ENCODE assay signal across 21 cellular contexts in genomic region chr16:54359555-54359954, GRCh38.
DNase-seq lines count a peak whose midpoint lies in the region; ATAC-seq, FAIRE-seq and TF ChIP-seq lines count a peak whose summit lies in the region.
"Had no signal": no experiment of that assay in that cellular context is flagged by ENCODE, and none has a peak within 500 bp of the region (broad histone marks: within the 10 kb centered on the region; RNA-seq: fewer than 3 reads in every experiment).

No MANE protein-coding gene starts in this region.

- no peak overlapping the region for H2BK12ac ChIP-seq in H1 (ENCODE audit: low read depth, low read length)

- DNase-seq in cardiac septum (ENCODE audit: low spot score) = peak; percentile 51
- DNase-seq in heart right ventricle = no peak
- no peak for DNase-seq in HTR-8/SVneo (ENCODE audit: insufficient read length, low spot score)
- no peak for DNase-seq in H1 (ENCODE audit: low read depth in 1 of 2, low spot score in 2 of 2)
- no peak for DNase-seq in RKO (ENCODE audit: low spot score)
- DNase-seq in iPS-NIHi7 (ENCODE audit: extremely low spot score) = no peak
- DNase-seq: AML-193; Calu3; CD4-positive, alpha-beta T cell; CD8-positive, alpha-beta T cell; DMS79 treated with DMSO at 0.1 percent for 48 hours; GF-D8 had no signal

- no peak overlapping the region for H3K4ac ChIP-seq in H1 (replicated peaks; ENCODE audit: insufficient read length, low read depth, low read length)

- ATAC-seq in heart right ventricle = no peak
- ATAC-seq: A549; CD8-positive, alpha-beta T cell had no signal

- H3K4me3 ChIP-seq in heart right ventricle (no peak overlapping the region), H1 (ENCODE audit: extremely low read depth in 1 of 4, insufficient read depth in 2 of 4, low read depth in 3 of 4, low read length in 4 of 4) (no peak overlapping the region)
- H3K4me3 ChIP-seq: A549; BLaER1 treated with 17β-estradiol and CSF1 and Interleukin-3, amounts not matched to agents 10 nM and 100 nM had no signal

- H3K23me2 ChIP-seq in H1 (ENCODE audit: low read depth, low read length) = no peaks in the 10 kb centered on the region

- FAIRE-seq in HTR-8/SVneo (lab: Jason Lieb, UNC) (peak; percentile 57), H1 (lab: Jason Lieb, UNC) (no peak)
- FAIRE-seq: A549, D721Med, G401.6, GM12891, GM19239 had no signal

- no peak overlapping the region for H3K18ac ChIP-seq in H1 (ENCODE audit: extremely low read depth, low read length)

- H4K8ac ChIP-seq in H1 (ENCODE audit: extremely low read depth, insufficient read depth, low read length) = no peak overlapping the region

- WGBS in heart right ventricle, 2 donors = 79 to 84% methylated on average over 5 of the region's 5 CpGs
- WGBS in H1 (ENCODE audit: extremely low coverage in 1 of 2, insufficient coverage in 1 of 2, insufficient read length in 1 of 2, insufficient replicate concordance in 2 of 2, low coverage in 1 of 2, low lambda C conversion rate in 2 of 2, missing lambda C conversion rate in 1 of 2), 2 experiments = 85% methylated on average over 5 of the region's 5 CpGs; no CpG with 5 or more reads in 1 of the 2 experiments

- no peak for TF ChIP-seq POLR2A in H1 (IDR thresholded peaks at IDR 0.05; ENCODE audit: control extremely low read depth in 1 of 2, low read depth in 2 of 2, low read length in 2 of 2)

- no peak overlapping the region for H2BK15ac ChIP-seq in H1 (ENCODE audit: low read length)

- no peak overlapping the region for H4K5ac ChIP-seq in H1 (ENCODE audit: insufficient read length, low read depth, low read length)

- no peak overlapping the region for H3K9ac ChIP-seq in H1 (replicated peaks in 1 of 4; ENCODE audit: extremely low read depth in 1 of 4, low read depth in 3 of 4, low read length in 3 of 4)
- H3K9ac ChIP-seq: BLaER1 treated with 17β-estradiol and CSF1 and Interleukin-3, amounts not matched to agents 10 nM and 100 nM had no signal

- no peaks in the 10 kb centered on the region for H3K79me2 ChIP-seq in H1 (ENCODE audit: control insufficient read depth in 1 of 2, insufficient read depth in 2 of 2, low read length in 2 of 2)

- no peaks in the 10 kb centered on the region for H4K20me1 ChIP-seq in H1 (replicated peaks in 1 of 2; ENCODE audit: control insufficient read depth in 1 of 2, insufficient read depth in 2 of 2, low read length in 2 of 2)
- H4K20me1 ChIP-seq: BLaER1 treated with 17β-estradiol and CSF1 and Interleukin-3, amounts not matched to agents 10 nM and 100 nM had no signal

- POLR2A ChIA-PET in H1 (lab: Charles Lee; ENCODE audit: partially characterized antibody) = no interaction called here

- H3K36me3 ChIP-seq in heart right ventricle (no peaks in the 10 kb centered on the region), H1 (ENCODE audit: control insufficient read depth in 2 of 4, insufficient read depth in 4 of 4, low read length in 3 of 4) (no peaks in the 10 kb centered on the region)
- H3K36me3 ChIP-seq: BLaER1 treated with 17β-estradiol and CSF1 and Interleukin-3, amounts not matched to agents 10 nM and 100 nM had no signal

- H4K91ac ChIP-seq in H1 (replicated peaks; ENCODE audit: insufficient read length, low read length) = no peak overlapping the region

- no peak for TF ChIP-seq CTCF in heart right ventricle (IDR thresholded peaks at IDR 0.05)
- no peak for TF ChIP-seq CTCF in H1 (IDR thresholded peaks at IDR 0.05; ENCODE audit: control extremely low read depth in 1 of 3, insufficient read depth in 1 of 3, low read depth in 1 of 3, low read length in 3 of 3)

- H3K9me3 ChIP-seq in heart right ventricle (peaks cover 0 to 14% (median under 1%) of the 10 kb centered on the region in 11 donors), H1 (ENCODE audit: insufficient read depth in 2 of 2, low read depth in 1 of 2, low read length in 1 of 2) (peaks cover 0 to 8% of the 10 kb centered on the region in 2 experiments; a peak in 2 of 4 replicates)

- intact Hi-C loops in cardiac septum (cut with DNase I) = no loop called here
- intact Hi-C loops in heart right ventricle (cut with DNase I) = no loop called here

- no peak for TF ChIP-seq EP300 in H1 (IDR thresholded peaks at IDR 0.05; ENCODE audit: borderline replicate concordance in 1 of 2, low read depth in 2 of 2, low read length in 2 of 2)

- no peak overlapping the region for H3K23ac ChIP-seq in H1 (ENCODE audit: insufficient read length)

- CTCF ChIA-PET in H1 (lab: Charles Lee; ENCODE audit: partially characterized antibody) = interaction anchor here (0.7 to 1.5 kb wide), 2 partner anchors 8 to 672 kb away, joined by 3 to 4 read pairs; no protein-coding TSS in a partner anchor

- no peak overlapping the region for H2BK20ac ChIP-seq in H1 (ENCODE audit: low read length)

- H3K4me2 ChIP-seq in H1 (ENCODE audit: insufficient read depth in 1 of 2, low read depth in 2 of 2, low read length in 2 of 2) = no peak overlapping the region
- H3K4me2 ChIP-seq: A549; BLaER1 treated with 17β-estradiol and CSF1 and Interleukin-3, amounts not matched to agents 10 nM and 100 nM had no signal

- H2AFZ ChIP-seq in H1 (ENCODE audit: low read length) = no peak overlapping the region

- H3K79me1 ChIP-seq in H1 (ENCODE audit: low read depth, low read length) = no peaks in the 10 kb centered on the region

- H2AK5ac ChIP-seq in H1 (ENCODE audit: low read depth, low read length) = no peak overlapping the region

- TF ChIP-seq RAD21 in H1 (IDR thresholded peaks at IDR 0.05 in 1 of 2, conservative IDR thresholded peaks at IDR 0.05 in 1 of 2; ENCODE audit: low read depth in 2 of 2, low read length in 2 of 2) = no peak

- H3K14ac ChIP-seq in H1 (ENCODE audit: insufficient read length) = no peak overlapping the region

- H3K27ac ChIP-seq in heart right ventricle (no peak overlapping the region), H1 (ENCODE audit: low read depth, low read length) (no peak overlapping the region)
- H3K27ac ChIP-seq: 22Rv1; A549; BLaER1 treated with 17β-estradiol and CSF1 and Interleukin-3, amounts not matched to agents 10 nM and 100 nM; C4-2B had no signal

- no peak overlapping the region for H2BK5ac ChIP-seq in H1 (ENCODE audit: low read depth, low read length)

- no peak overlapping the region for H2BK120ac ChIP-seq in H1 (replicated peaks; ENCODE audit: low read depth, low read length)

- H3K4me1 ChIP-seq in heart right ventricle (peaks cover 0 to 4% (median 0%) of the 10 kb centered on the region in 9 donors), H1 (replicated peaks in 1 of 4; ENCODE audit: control insufficient read depth in 3 of 4, insufficient read depth in 4 of 4, low read length in 3 of 4) (peaks cover 0 to 8% (median 6%) of the 10 kb centered on the region in 4 experiments; a peak in 4 of 7 replicates)
- H3K4me1 ChIP-seq: A549, Caco-2 had no signal

- no peak overlapping the region for H3K56ac ChIP-seq in H1 (replicated peaks; ENCODE audit: insufficient read length, low read depth, low read length)

- peaks cover 0 to 24% (median 0%) of the 10 kb centered on the region in 7 donors for H3K27me3 ChIP-seq in heart right ventricle
- no peaks in the 10 kb centered on the region; a peak in 1 of 7 replicates for H3K27me3 ChIP-seq in H1 (replicated peaks in 1 of 4; ENCODE audit: control insufficient read depth in 3 of 4, extremely low read depth in 1 of 4, insufficient read depth in 3 of 4, low read length in 3 of 4)

TF ChIP-seq in H1, 55 proteins besides CTCF, POLR2A, EP300 and RAD21:
- peak; percentile 66; the same call in 1 of the 2 replicates for TF ChIP-seq KDM1A (IDR thresholded peaks at IDR 0.05; ENCODE audit: borderline replicate concordance, low read length)
- TF ChIP-seq BACH1 (IDR thresholded peaks at IDR 0.05; ENCODE audit: low read length) = no peak
